In the genomic region with DNA sequence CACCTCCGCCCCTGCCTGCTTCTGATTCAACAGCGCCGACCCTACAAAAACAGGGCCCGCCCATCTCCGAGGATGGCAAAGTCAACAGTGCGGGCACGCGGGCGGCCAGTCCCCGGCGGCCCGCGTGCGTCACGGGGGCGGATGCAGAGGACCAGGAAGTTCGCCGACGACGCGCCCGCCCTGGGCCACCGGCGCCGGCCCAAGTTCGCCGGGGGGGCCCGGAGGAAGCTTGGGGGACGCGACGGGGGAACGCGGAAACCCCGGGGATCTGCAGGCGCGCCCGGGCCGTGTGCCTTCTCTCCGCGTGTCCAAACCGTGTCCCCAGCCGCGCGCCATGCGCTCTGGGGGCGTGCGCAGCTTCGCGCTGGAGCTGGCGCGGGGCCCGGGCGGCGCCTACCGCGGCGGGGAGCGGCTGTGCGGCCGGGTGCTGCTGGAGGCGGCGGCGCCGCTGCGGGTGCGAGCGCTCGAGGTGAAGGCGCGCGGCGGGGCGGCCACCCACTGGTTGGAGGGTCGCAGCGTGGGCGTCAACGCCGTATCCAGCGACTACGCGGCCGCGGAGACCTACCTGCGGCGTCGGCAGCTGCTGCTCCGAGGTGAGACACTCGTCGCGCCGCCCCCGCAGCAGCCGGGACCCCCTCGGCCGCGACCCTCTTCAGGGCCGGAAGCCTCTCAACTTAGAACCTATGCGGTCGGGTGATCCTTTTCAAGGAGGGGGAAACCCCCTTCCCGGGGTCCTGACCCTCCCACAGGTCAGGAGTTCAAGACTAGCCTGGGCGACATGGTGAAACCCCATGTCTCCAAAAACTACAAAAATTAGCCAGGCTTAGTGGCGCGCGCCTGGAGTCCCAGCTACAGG, we compare ENCODE assay signal across 8 cellular contexts. TPM values are rescaled to one million over a fixed set of nuclear protein-coding genes. Genes with fewer than 3 reads are reported as not detected.
A peak's percentile ranks its signal among the peaks of the same experiment; 100 is the strongest.
DNase-seq lines count a peak whose midpoint lies in the region; ATAC-seq and TF ChIP-seq lines count a peak whose summit lies in the region.

No MANE protein-coding gene starts in this region.

- peak; percentile 70 for ATAC-seq in GM19372 (IDR thresholded peaks at IDR 0.05; ENCODE audit: low read depth, unreplicated experiment)

- H3K27me3 ChIP-seq in HUES64 (ENCODE audit: insufficient read depth, low read length), result peaks cover 28% of the 10 kb centered on the region
- H3K27me3 ChIP-seq in neuron (ENCODE audit: insufficient read depth, low read length), result peaks cover 22% of the 10 kb centered on the region

- DNase-seq in activated gamma-delta T cell (lab: John Stamatoyannopoulos, UW) (peak; percentile 97), foreskin fibroblast (peak; percentile 94 to 97), substantia nigra (lab: John Stamatoyannopoulos, UW) (peak in 37 of 49 donors; percentile 20 to 79 (median 51))

- H3K27ac ChIP-seq in C4-2B (peak overlapping the region; percentile 89), HUES64 (ENCODE audit: low read depth, low read length) (no peak overlapping the region), substantia nigra (ENCODE audit: low read depth, low read length, poor library complexity, severe bottlenecking) (peak overlapping the region; percentile 79)

- H3K36me3 ChIP-seq in HUES64 (ENCODE audit: insufficient read depth, low read length) (no peaks in the 10 kb centered on the region), neuron (ENCODE audit: insufficient read depth, low read length) (peaks cover 8% of the 10 kb centered on the region)

- H3K4me1 ChIP-seq in HUES64 (ENCODE audit: insufficient read depth, low read length) (no peaks in the 10 kb centered on the region), neuron (ENCODE audit: insufficient read depth, low read length) (no peaks in the 10 kb centered on the region)

- no peak for TF ChIP-seq CTCF in C4-2B (conservative IDR thresholded peaks at IDR 0.05)
- no peak for TF ChIP-seq CTCF in foreskin fibroblast (IDR thresholded peaks at IDR 0.05; ENCODE audit: low read depth, low read length)

- peak; percentile 81 for TF ChIP-seq POLR2A in Raji (IDR thresholded peaks at IDR 0.05; ENCODE audit: insufficient read depth, low read depth, low read length)

- no peaks in the 10 kb centered on the region for H3K9me3 ChIP-seq in HUES64 (ENCODE audit: insufficient read depth, low read depth, low read length)
- H3K9me3 ChIP-seq in neuron (ENCODE audit: low read length), result no peaks in the 10 kb centered on the region

- 3% methylated on average over 104 of the region's 104 CpGs for WGBS in HUES64

- peak overlapping the region; percentile 59; the same call in 1 of the 2 replicates for H3K9ac ChIP-seq in HUES64 (ENCODE audit: low read depth, low read length)

- peak overlapping the region; percentile 67 for H2AFZ ChIP-seq in neuron (ENCODE audit: low read depth, low read length)

- H3K4me3 ChIP-seq in HUES64 (ENCODE audit: low read length), result peak overlapping the region; percentile 54
- H3K4me3 ChIP-seq in foreskin fibroblast (ENCODE audit: low read depth in 1 of 2, low read length in 2 of 2), result peak overlapping the region; percentile 67 to 73
- peak overlapping the region; percentile 39 for H3K4me3 ChIP-seq in neuron (ENCODE audit: low read length)

RNA-seq across cellular contexts. Expression of gene ARRDC2, which starts 6.8 kb away (rescaled TPM):
- 2.0 TPM for polyA plus RNA-seq in HUES64 (2013, experiment 1 of 2)
- polyA plus RNA-seq in HUES64 (2013, experiment 2 of 2), result 3.6 TPM

RNA-seq across cellular contexts. Expression of gene KCNN1, which starts 34.3 kb away (rescaled TPM):
- polyA plus RNA-seq in HUES64 (2013, experiment 1 of 2), result 4.9 TPM
- polyA plus RNA-seq in HUES64 (2013, experiment 2 of 2), result 7.4 TPM
